In genomic region chr15:92907880-92908279, GRCh38 we compare ENCODE assay signal across 8 cellular contexts. TPM values are rescaled to one million over a fixed set of nuclear protein-coding genes. Genes with fewer than 3 reads are reported as not detected.
DNase-seq lines count a peak whose midpoint lies in the region; ATAC-seq, FAIRE-seq and TF ChIP-seq lines count a peak whose summit lies in the region.

No MANE protein-coding gene starts in this region.

- peaks cover 3 to 30% of the 10 kb centered on the region in 2 experiments; a peak in 3 of 5 replicates for H3K4me1 ChIP-seq in K562 (replicated peaks in 1 of 2; ENCODE audit: control insufficient read depth in 2 of 2, insufficient read depth in 2 of 2, low read length in 2 of 2)
- peaks cover 18 to 51% (median 40%) of the 10 kb centered on the region in 4 donors for H3K4me1 ChIP-seq in liver (ENCODE audit: control insufficient read depth in 4 of 4, insufficient read depth in 4 of 4, low read length in 3 of 4)
- H3K4me1 ChIP-seq in testis: peaks cover 48% of the 10 kb centered on the region

- FAIRE-seq in K562 (lab: Jason Lieb, UNC): peak; percentile 49

- in situ Hi-C loops in K562 (cut with MboI): no loop called here

- 11% methylated on average over 2 of the region's 2 CpGs for WGBS in K562 (ENCODE audit: insufficient coverage, low coverage, missing lambda C conversion rate)
- whole genome bisulfite sequencing in liver: 2% methylated on average over 2 of the region's 2 CpGs
- WGBS in testis, 2 donors: 8 to 13% methylated on average over 2 of the region's 2 CpGs

- no peaks in the 10 kb centered on the region for H3K9me1 ChIP-seq in K562 (ENCODE audit: control insufficient read depth, insufficient read depth, low read length)

- no peaks in the 10 kb centered on the region for H3K27me3 ChIP-seq in K562 (ENCODE audit: control insufficient read depth in 2 of 2, insufficient read depth in 2 of 2, low read length in 2 of 2)
- no peaks in the 10 kb centered on the region for H3K27me3 ChIP-seq in liver (ENCODE audit: control insufficient read depth in 4 of 4, insufficient read depth in 4 of 4, low read length in 3 of 4)
- H3K27me3 ChIP-seq in testis: no peaks in the 10 kb centered on the region

- H3K27ac ChIP-seq in K562 (ENCODE audit: extremely low read depth, low read depth, low read length) (peak overlapping the region; percentile 85), liver (ENCODE audit: low read depth in 1 of 2, low read length in 2 of 2) (peak overlapping the region; percentile 96 to 98), testis (peak overlapping the region; percentile 91 to 98)

- peak; percentile 95 for DNase-seq in EH (ENCODE audit: low read depth)
- peak; percentile 94 for DNase-seq in NCI-H226
- peak in 1 of 4 experiments; percentile 65 for DNase-seq in K562 (ENCODE audit: extremely low read depth in 1 of 4, low spot score in 3 of 4)
- peak; percentile 70 for DNase-seq in testis
- DNase-seq in NCI-H345 (lab: John Stamatoyannopoulos, UW): no peak

- CTCF ChIA-PET in K562 (lab: Yijun Ruan, JAX; ENCODE audit: low intra/inter-chr PET ratio): no interaction called here

- H2AFZ ChIP-seq in K562 (ENCODE audit: low read depth, low read length): no peak overlapping the region

- H3K9me3 ChIP-seq in K562 (replicated peaks; ENCODE audit: control insufficient read depth, insufficient read depth, low read depth, low read length) (no peaks in the 10 kb centered on the region), liver (ENCODE audit: control insufficient read depth in 4 of 4, low read length in 3 of 4) (no peaks in the 10 kb centered on the region), testis (no peaks in the 10 kb centered on the region)

- BruUV-seq in K562 (replicated peaks; lab: Mats Ljungman, UMichigan): no TSS peak

- TF ChIP-seq EP300 in K562 (IDR thresholded peaks at IDR 0.05; ENCODE audit: low read length): no peak; the same call in 1 of the 2 replicates

- ATAC-seq in K562 (no peak), HG03565 (IDR thresholded peaks at IDR 0.05; ENCODE audit: unreplicated experiment) (no peak), GM19395 (IDR thresholded peaks at IDR 0.05; ENCODE audit: unreplicated experiment) (no peak)

- H3K79me2 ChIP-seq in K562 (ENCODE audit: control insufficient read depth, insufficient read depth, low read length): peaks cover 98% of the 10 kb centered on the region

- H3K36me3 ChIP-seq in K562 (ENCODE audit: control insufficient read depth, insufficient read depth, low read length): peaks cover 59% of the 10 kb centered on the region
- H3K36me3 ChIP-seq in liver (ENCODE audit: control insufficient read depth in 4 of 4, insufficient read depth in 3 of 4, low read depth in 1 of 4, low read length in 3 of 4): no peaks in the 10 kb centered on the region
- H3K36me3 ChIP-seq in testis (ENCODE audit: low read depth, missing control alignments): no peaks in the 10 kb centered on the region

- POLR2A ChIA-PET in K562 (lab: Yijun Ruan, JAX): interaction anchor here (0.6 to 8.9 kb wide), 15 partner anchors 8 to 112 kb away, joined by 3 to 109 read pairs (median 7); no protein-coding TSS in a partner anchor

- 0 out of 2 replicates have a peak, but pooled peaks cover 4% of the 10 kb centered on the region for H4K20me1 ChIP-seq in K562 (replicated peaks; ENCODE audit: control insufficient read depth, insufficient read depth, low read length)

- H3K4me2 ChIP-seq in K562 (ENCODE audit: insufficient read depth, low read length): peak overlapping the region; percentile 89; the same call in 1 of the 2 replicates

- H3K9ac ChIP-seq in K562 (ENCODE audit: insufficient read depth in 1 of 2, low read depth in 2 of 2, low read length in 2 of 2): peak overlapping the region in 1 of 2 experiments; percentile 90; a peak in 2 of 4 replicates
- H3K9ac ChIP-seq in liver (ENCODE audit: low read depth in 1 of 2, low read length in 2 of 2): peak overlapping the region; percentile 44 to 100

- TF ChIP-seq POLR2A in K562 (conservative IDR thresholded peaks at IDR 0.05): no peak
- TF ChIP-seq POLR2A in testis (IDR thresholded peaks at IDR 0.05): no peak

- intact Hi-C loops in K562 (cut with micrococcal nuclease) (no loop called here), testis (cut with DNase I; ENCODE audit: low total_unique reads) (no loop called here)

- no peak for TF ChIP-seq CTCF in K562 (IDR thresholded peaks at IDR 0.05 in 2 of 3, conservative IDR thresholded peaks at IDR 0.05 in 1 of 3; ENCODE audit: insufficient read depth in 2 of 3, low read depth in 1 of 3, low read length in 3 of 3)
- TF ChIP-seq CTCF in liver (IDR thresholded peaks at IDR 0.05; ENCODE audit: low read depth, low read length, missing input control): no peak
- no peak for TF ChIP-seq CTCF in testis (IDR thresholded peaks at IDR 0.05)

- H3K4me3 ChIP-seq in K562 (no peak overlapping the region), liver (ENCODE audit: low read depth in 1 of 3, low read length in 3 of 3) (peak overlapping the region in 1 of 3 donors; percentile 29), testis (no peak overlapping the region)

- TF ChIP-seq RAD21 in K562 (CRISPR knock-in tag; conservative IDR thresholded peaks at IDR 0.05 in 1 of 2, IDR thresholded peaks at IDR 0.05 in 1 of 2) (no peak), liver (IDR thresholded peaks at IDR 0.05) (no peak)

TF ChIP-seq in K562, 482 proteins besides CTCF, POLR2A, EP300 and RAD21 (continues in another document):
- peak; percentile 38 for TF ChIP-seq VEZF1 (CRISPR knock-in tag; IDR thresholded peaks at IDR 0.05)
- no peak for TF ChIP-seq ZZZ3 (IDR thresholded peaks at IDR 0.05)
- TF ChIP-seq HMBOX1 (IDR thresholded peaks at IDR 0.05): peak; percentile 97

TF ChIP-seq in liver, 16 proteins besides CTCF, POLR2A, EP300 and RAD21:
- TF ChIP-seq HNF4A (conservative IDR thresholded peaks at IDR 0.05): no peak
- no peak for TF ChIP-seq JUND (IDR thresholded peaks at IDR 0.05)
- TF ChIP-seq YY1 (IDR thresholded peaks at IDR 0.05): no peak
- TF ChIP-seq NR2F2 (IDR thresholded peaks at IDR 0.05): no peak
- no peak for TF ChIP-seq FOXA1 (IDR thresholded peaks at IDR 0.05)
- TF ChIP-seq HNF4G (IDR thresholded peaks at IDR 0.05): no peak
- no peak for TF ChIP-seq GABPA (IDR thresholded peaks at IDR 0.05 in 1 of 2, conservative IDR thresholded peaks at IDR 0.05 in 1 of 2)
- no peak for TF ChIP-seq REST (IDR thresholded peaks at IDR 0.05)

RNA-seq across cellular contexts. Expression of gene CHD2, which starts 7.8 kb away (rescaled TPM):
- total RNA-seq in K562 (2011; cell fraction: chromatin; rRNA removed; ENCODE audit: low replicate concordance): 221 and 585 TPM in 2 replicates
- 101 and 147 TPM in 2 replicates for total RNA-seq in K562 (2011; cell fraction: nucleolus; rRNA removed)
- total RNA-seq in K562 (2011; cell fraction: nucleoplasm; rRNA removed): 282 and 390 TPM in 2 replicates
- total RNA-seq in K562 (2014; rRNA removed) (38.9 and 47.3 TPM in 2 replicates), K562 (2014; rRNA removed; fragmentation: Illumina TruSeq; extraction: Trizol) (59.0 and 66.0 TPM in 2 replicates), K562 (2015; rRNA removed; fragmentation: Illumina TruSeq; extraction: Trizol) (45.5 and 49.7 TPM in 2 replicates), K562 (2021) (57.8 and 61.9 TPM in 2 replicates), liver (10 to 100 TPM; 70.5 to 90.2 TPM), testis (100 to 1,000 TPM; 113 to 129 TPM)
- polyA plus RNA-seq in K562 (2011; rRNA removed) (56.2 and 63.4 TPM in 2 replicates), K562 (2014; fragmentation: Illumina TruSeq; extraction: Trizol) (57.6 and 70.8 TPM in 2 replicates), K562 (2014; fragmentation: Nextera tagmentation; extraction: Ambion mirVana) (10 to 100 TPM; 50.0 to 53.6 TPM), K562 (2014; rRNA removed) (55.3 and 61.3 TPM in 2 replicates), liver (10 to 100 TPM; 13.9 to 28.3 TPM), testis (ENCODE audit: insufficient read depth, low read depth, low replicate concordance) (64.5 TPM)
- polyA plus RNA-seq in K562 (2011; cell fraction: cytosol; rRNA removed): 32.8 and 58.4 TPM in 2 replicates
- 192 and 194 TPM in 2 replicates for polyA plus RNA-seq in K562 (2011; cell fraction: nucleus; rRNA removed)
- polyA plus RNA-seq in K562 (2012): 33.7 and 57.7 TPM in 2 replicates
- polyA minus RNA-seq in K562 (2011; rRNA and poly(A)+ RNA removed): 167 and 232 TPM in 2 replicates
- polyA minus RNA-seq in K562 (2011; cell fraction: cytosol; rRNA and poly(A)+ RNA removed): 39.1 and 51.9 TPM in 2 replicates
- polyA minus RNA-seq in K562 (2011; cell fraction: nucleus; rRNA and poly(A)+ RNA removed): 209 and 435 TPM in 2 replicates
